Comparison of ENCODE assay signal across 14 cellular contexts in genomic region chr17:39820541-39820940, GRCh38. TPM values are rescaled to one million over a fixed set of nuclear protein-coding genes. Genes with fewer than 3 reads are reported as not detected.
DNase-seq lines count a peak whose midpoint lies in the region; ATAC-seq and TF ChIP-seq lines count a peak whose summit lies in the region.
"Had no signal": no experiment of that assay in that cellular context is flagged by ENCODE, and none has a peak within 500 bp of the region (broad histone marks: within the 10 kb centered on the region; RNA-seq: fewer than 3 reads in every experiment).

No MANE protein-coding gene starts in this region.

- peaks cover 51% of the 10 kb centered on the region for H3K36me3 Mint-ChIP-seq in activated naive CD4-positive, alpha-beta T cell treated with anti-CD3 and anti-CD28 coated beads, Interleukin-2, amount 50 U/mL, for 24 hours
- peaks cover 56% of the 10 kb centered on the region for H3K36me3 Mint-ChIP-seq in T-helper 2 cell treated with Interferon-gamma antibody and Interleukin-4, amounts not matched to agents 5 μg/mL and 100 μg/mL, for 36 hours (ENCODE audit: low read depth)

- DNase-seq in activated naive CD4-positive, alpha-beta T cell treated with anti-CD3 and anti-CD28 coated beads, Interleukin-2, amount 50 U/mL, for 16 hours = no peak
- DNase-seq in T-helper 2 cell treated with Interferon-gamma antibody and Interleukin-4, amounts not matched to agents 5 μg/mL and 100 μg/mL, for 36 hours (ENCODE audit: low spot score) = no peak
- DNase-seq in left colon (no peak), ureter (ENCODE audit: low spot score) (no peak), Peyer's patch (no peak), NCI-H526 (lab: John Stamatoyannopoulos, UW) (no peak)
- DNase-seq: amniotic stem cell had no signal

- H3K27ac ChIP-seq in Peyer's patch = peak overlapping the region in 2 of 4 donors; percentile 16 to 55
- H3K27ac ChIP-seq: parathyroid adenoma had no signal

- TF ChIP-seq POLR2A in Peyer's patch (IDR thresholded peaks at IDR 0.05) = no peak

- H3K27ac Mint-ChIP-seq in activated naive CD4-positive, alpha-beta T cell treated with anti-CD3 and anti-CD28 coated beads, Interleukin-2, amount 50 U/mL, for 24 hours = peak overlapping the region; percentile 94
- peak overlapping the region; percentile 47 for H3K27ac Mint-ChIP-seq in T-helper 2 cell treated with Interferon-gamma antibody and Interleukin-4, amounts not matched to agents 5 μg/mL and 100 μg/mL, for 36 hours
- H3K27ac Mint-ChIP-seq: mesothelial cell of epicardium had no signal

- no peaks in the 10 kb centered on the region for H3K36me3 ChIP-seq in Peyer's patch
- H3K36me3 ChIP-seq: upper lobe of left lung had no signal

- no peaks in the 10 kb centered on the region for H3K27me3 ChIP-seq in Peyer's patch
- H3K27me3 ChIP-seq: upper lobe of left lung had no signal

- ATAC-seq in left colon = peak; percentile 43
- no peak for ATAC-seq in HG02763 (IDR thresholded peaks at IDR 0.05; ENCODE audit: unreplicated experiment)

- H3K9me3 Mint-ChIP-seq in activated naive CD4-positive, alpha-beta T cell treated with anti-CD3 and anti-CD28 coated beads, Interleukin-2, amount 50 U/mL, for 24 hours = peaks cover 22% of the 10 kb centered on the region
- H3K9me3 Mint-ChIP-seq in T-helper 2 cell treated with Interferon-gamma antibody and Interleukin-4, amounts not matched to agents 5 μg/mL and 100 μg/mL, for 36 hours = peaks cover 41% of the 10 kb centered on the region

- peaks cover 59% of the 10 kb centered on the region for H3K4me1 Mint-ChIP-seq in activated naive CD4-positive, alpha-beta T cell treated with anti-CD3 and anti-CD28 coated beads, Interleukin-2, amount 50 U/mL, for 24 hours
- peaks cover 37% of the 10 kb centered on the region for H3K4me1 Mint-ChIP-seq in T-helper 2 cell treated with Interferon-gamma antibody and Interleukin-4, amounts not matched to agents 5 μg/mL and 100 μg/mL, for 36 hours (ENCODE audit: low read depth)

- H3K27me3 Mint-ChIP-seq in activated naive CD4-positive, alpha-beta T cell treated with anti-CD3 and anti-CD28 coated beads, Interleukin-2, amount 50 U/mL, for 24 hours = no peaks in the 10 kb centered on the region
- no peaks in the 10 kb centered on the region for H3K27me3 Mint-ChIP-seq in T-helper 2 cell treated with Interferon-gamma antibody and Interleukin-4, amounts not matched to agents 5 μg/mL and 100 μg/mL, for 36 hours (ENCODE audit: low read depth)

- H3K4me1 ChIP-seq in Peyer's patch = peaks cover 0 to 10% (median 0%) of the 10 kb centered on the region in 4 donors
- H3K4me1 ChIP-seq: parathyroid adenoma had no signal

- intact Hi-C loops in left colon (cut with DNase I, micrococcal nuclease) = no loop called here

- H3K4me3 Mint-ChIP-seq in activated naive CD4-positive, alpha-beta T cell treated with anti-CD3 and anti-CD28 coated beads, Interleukin-2, amount 50 U/mL, for 24 hours = peak overlapping the region; percentile 64
- H3K4me3 Mint-ChIP-seq in T-helper 2 cell treated with Interferon-gamma antibody and Interleukin-4, amounts not matched to agents 5 μg/mL and 100 μg/mL, for 36 hours = no peak overlapping the region
- H3K4me3 Mint-ChIP-seq: mesothelial cell of epicardium had no signal

- H3K9me3 ChIP-seq in Peyer's patch = peaks cover 0 to 20% (median 5%) of the 10 kb centered on the region in 4 donors

- no peak for TF ChIP-seq CTCF in Peyer's patch (IDR thresholded peaks at IDR 0.05)

- no peak overlapping the region for H3K4me3 ChIP-seq in Peyer's patch
- H3K4me3 ChIP-seq: upper lobe of left lung had no signal

RNA-seq across cellular contexts. Expression of gene IKZF3, which starts 43.6 kb away (rescaled TPM):
- total RNA-seq in left colon = 1 to 10 TPM; 1.7 to 4.9 TPM
- 24.3 TPM for total RNA-seq in ureter
- total RNA-seq in Peyer's patch = 10 to 100 TPM in 1 of 4 donors, 1 to 10 TPM in 3; 5.4 to 45.4 (median 7.0) TPM
- total RNA-seq: NCI-H460 had no signal

RNA-seq across cellular contexts. Expression of gene ZPBP2, which starts 47.5 kb away (rescaled TPM):
- total RNA-seq in left colon (not detected), ureter (not detected), Peyer's patch (not detected)
- total RNA-seq: mesothelial cell of epicardium; NCI-H460; T-helper 2 cell treated with Interferon-gamma antibody and Interleukin-4, amounts not matched to agents 100 ng/mL and 5 ng/mL, for 36 hours; upper lobe of left lung had no signal
